Comparison of ENCODE assay signal across 2 cellular contexts in the genomic region with DNA sequence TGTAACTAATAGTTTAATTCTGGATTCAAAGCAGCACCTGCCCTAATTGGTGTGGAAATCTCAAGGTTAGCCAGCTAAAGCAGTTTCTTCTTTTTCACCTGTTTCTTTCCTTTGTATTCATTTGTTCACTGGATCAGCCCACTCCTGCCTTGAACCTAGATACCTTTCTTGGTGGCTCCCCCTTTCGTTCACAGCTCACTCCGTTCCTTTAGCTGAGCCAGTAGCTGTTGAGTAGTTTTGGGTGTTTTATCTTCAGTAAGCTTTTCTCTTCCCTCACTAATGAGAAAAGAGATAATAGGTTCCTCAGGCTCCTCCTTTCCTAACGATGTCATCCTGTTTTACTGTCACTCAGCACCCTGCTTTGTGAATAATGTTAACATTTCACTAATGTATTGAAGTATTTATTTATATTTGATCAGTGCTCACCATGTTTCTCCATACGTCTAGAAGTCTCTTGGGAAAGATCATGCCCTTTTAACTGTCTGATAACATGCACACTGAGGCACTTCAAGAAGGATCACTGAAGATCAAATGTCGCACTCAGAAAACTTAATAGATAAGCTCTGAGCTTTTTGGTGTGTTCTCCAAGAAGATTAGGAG.
TF ChIP-seq lines count a peak whose summit lies in the region.

No MANE protein-coding gene starts in this region.

TF ChIP-seq in SK-N-SH, 30 proteins besides CTCF, POLR2A, EP300 and RAD21 (continued from another document):
- TF ChIP-seq SMC3 (IDR thresholded peaks at IDR 0.05; ENCODE audit: low read depth, low read length), result no peak
- TF ChIP-seq, protein P1, sequence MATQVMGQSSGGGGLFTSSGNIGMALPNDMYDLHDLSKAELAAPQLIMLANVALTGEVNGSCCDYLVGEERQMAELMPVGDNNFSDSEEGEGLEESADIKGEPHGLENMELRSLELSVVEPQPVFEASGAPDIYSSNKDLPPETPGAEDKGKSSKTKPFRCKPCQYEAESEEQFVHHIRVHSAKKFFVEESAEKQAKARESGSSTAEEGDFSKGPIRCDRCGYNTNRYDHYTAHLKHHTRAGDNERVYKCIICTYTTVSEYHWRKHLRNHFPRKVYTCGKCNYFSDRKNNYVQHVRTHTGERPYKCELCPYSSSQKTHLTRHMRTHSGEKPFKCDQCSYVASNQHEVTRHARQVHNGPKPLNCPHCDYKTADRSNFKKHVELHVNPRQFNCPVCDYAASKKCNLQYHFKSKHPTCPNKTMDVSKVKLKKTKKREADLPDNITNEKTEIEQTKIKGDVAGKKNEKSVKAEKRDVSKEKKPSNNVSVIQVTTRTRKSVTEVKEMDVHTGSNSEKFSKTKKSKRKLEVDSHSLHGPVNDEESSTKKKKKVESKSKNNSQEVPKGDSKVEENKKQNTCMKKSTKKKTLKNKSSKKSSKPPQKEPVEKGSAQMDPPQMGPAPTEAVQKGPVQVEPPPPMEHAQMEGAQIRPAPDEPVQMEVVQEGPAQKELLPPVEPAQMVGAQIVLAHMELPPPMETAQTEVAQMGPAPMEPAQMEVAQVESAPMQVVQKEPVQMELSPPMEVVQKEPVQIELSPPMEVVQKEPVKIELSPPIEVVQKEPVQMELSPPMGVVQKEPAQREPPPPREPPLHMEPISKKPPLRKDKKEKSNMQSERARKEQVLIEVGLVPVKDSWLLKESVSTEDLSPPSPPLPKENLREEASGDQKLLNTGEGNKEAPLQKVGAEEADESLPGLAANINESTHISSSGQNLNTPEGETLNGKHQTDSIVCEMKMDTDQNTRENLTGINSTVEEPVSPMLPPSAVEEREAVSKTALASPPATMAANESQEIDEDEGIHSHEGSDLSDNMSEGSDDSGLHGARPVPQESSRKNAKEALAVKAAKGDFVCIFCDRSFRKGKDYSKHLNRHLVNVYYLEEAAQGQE (IDR thresholded peaks at IDR 0.05; ENCODE audit: low read depth, low read length), result no peak
- TF ChIP-seq, protein P2, sequence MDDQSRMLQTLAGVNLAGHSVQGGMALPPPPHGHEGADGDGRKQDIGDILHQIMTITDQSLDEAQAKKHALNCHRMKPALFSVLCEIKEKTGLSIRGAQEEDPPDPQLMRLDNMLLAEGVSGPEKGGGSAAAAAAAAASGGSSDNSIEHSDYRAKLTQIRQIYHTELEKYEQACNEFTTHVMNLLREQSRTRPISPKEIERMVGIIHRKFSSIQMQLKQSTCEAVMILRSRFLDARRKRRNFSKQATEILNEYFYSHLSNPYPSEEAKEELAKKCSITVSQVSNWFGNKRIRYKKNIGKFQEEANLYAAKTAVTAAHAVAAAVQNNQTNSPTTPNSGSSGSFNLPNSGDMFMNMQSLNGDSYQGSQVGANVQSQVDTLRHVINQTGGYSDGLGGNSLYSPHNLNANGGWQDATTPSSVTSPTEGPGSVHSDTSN (IDR thresholded peaks at IDR 0.05), result no peak
- TF ChIP-seq FOXM1 (IDR thresholded peaks at IDR 0.05; ENCODE audit: low read depth), result no peak
- TF ChIP-seq, protein P3, sequence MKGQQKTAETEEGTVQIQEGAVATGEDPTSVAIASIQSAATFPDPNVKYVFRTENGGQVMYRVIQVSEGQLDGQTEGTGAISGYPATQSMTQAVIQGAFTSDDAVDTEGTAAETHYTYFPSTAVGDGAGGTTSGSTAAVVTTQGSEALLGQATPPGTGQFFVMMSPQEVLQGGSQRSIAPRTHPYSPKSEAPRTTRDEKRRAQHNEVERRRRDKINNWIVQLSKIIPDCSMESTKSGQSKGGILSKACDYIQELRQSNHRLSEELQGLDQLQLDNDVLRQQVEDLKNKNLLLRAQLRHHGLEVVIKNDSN (IDR thresholded peaks at IDR 0.05; ENCODE audit: borderline replicate concordance, low read depth), result no peak
- no peak for TF ChIP-seq MEF2A (IDR thresholded peaks at IDR 0.05; ENCODE audit: borderline replicate concordance, low read depth)
- TF ChIP-seq, protein P4, sequence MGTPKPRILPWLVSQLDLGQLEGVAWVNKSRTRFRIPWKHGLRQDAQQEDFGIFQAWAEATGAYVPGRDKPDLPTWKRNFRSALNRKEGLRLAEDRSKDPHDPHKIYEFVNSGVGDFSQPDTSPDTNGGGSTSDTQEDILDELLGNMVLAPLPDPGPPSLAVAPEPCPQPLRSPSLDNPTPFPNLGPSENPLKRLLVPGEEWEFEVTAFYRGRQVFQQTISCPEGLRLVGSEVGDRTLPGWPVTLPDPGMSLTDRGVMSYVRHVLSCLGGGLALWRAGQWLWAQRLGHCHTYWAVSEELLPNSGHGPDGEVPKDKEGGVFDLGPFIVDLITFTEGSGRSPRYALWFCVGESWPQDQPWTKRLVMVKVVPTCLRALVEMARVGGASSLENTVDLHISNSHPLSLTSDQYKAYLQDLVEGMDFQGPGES (IDR thresholded peaks at IDR 0.05; ENCODE audit: low read depth, low read length), result no peak
- TF ChIP-seq RCOR1 (IDR thresholded peaks at IDR 0.05; ENCODE audit: low read length), result no peak
- TF ChIP-seq, protein P5, sequence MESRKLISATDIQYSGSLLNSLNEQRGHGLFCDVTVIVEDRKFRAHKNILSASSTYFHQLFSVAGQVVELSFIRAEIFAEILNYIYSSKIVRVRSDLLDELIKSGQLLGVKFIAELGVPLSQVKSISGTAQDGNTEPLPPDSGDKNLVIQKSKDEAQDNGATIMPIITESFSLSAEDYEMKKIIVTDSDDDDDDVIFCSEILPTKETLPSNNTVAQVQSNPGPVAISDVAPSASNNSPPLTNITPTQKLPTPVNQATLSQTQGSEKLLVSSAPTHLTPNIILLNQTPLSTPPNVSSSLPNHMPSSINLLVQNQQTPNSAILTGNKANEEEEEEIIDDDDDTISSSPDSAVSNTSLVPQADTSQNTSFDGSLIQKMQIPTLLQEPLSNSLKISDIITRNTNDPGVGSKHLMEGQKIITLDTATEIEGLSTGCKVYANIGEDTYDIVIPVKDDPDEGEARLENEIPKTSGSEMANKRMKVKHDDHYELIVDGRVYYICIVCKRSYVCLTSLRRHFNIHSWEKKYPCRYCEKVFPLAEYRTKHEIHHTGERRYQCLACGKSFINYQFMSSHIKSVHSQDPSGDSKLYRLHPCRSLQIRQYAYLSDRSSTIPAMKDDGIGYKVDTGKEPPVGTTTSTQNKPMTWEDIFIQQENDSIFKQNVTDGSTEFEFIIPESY (IDR thresholded peaks at IDR 0.05; ENCODE audit: borderline replicate concordance, low read depth), result no peak
- TF ChIP-seq, protein P6, sequence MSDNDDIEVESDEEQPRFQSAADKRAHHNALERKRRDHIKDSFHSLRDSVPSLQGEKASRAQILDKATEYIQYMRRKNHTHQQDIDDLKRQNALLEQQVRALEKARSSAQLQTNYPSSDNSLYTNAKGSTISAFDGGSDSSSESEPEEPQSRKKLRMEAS (IDR thresholded peaks at IDR 0.05; ENCODE audit: low read depth), result no peak
- TF ChIP-seq GABPA (IDR thresholded peaks at IDR 0.05; ENCODE audit: low read depth), result no peak
- no peak for TF ChIP-seq ELF1 (IDR thresholded peaks at IDR 0.05)
- TF ChIP-seq TEAD4 (IDR thresholded peaks at IDR 0.05; ENCODE audit: borderline replicate concordance, insufficient read depth), result no peak
- TF ChIP-seq RFX5 (IDR thresholded peaks at IDR 0.05; ENCODE audit: low read length), result no peak
- TF ChIP-seq, protein P7, sequence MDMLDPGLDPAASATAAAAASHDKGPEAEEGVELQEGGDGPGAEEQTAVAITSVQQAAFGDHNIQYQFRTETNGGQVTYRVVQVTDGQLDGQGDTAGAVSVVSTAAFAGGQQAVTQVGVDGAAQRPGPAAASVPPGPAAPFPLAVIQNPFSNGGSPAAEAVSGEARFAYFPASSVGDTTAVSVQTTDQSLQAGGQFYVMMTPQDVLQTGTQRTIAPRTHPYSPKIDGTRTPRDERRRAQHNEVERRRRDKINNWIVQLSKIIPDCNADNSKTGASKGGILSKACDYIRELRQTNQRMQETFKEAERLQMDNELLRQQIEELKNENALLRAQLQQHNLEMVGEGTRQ (IDR thresholded peaks at IDR 0.05; ENCODE audit: borderline replicate concordance, low read depth, low read length), result no peak

TF ChIP-seq in SK-N-SH treated with all-trans-retinoic acid at 6 μM for 48 hours, 23 proteins besides CTCF, POLR2A, EP300 and RAD21 (continued from another document):
- TF ChIP-seq ZNF565 (CRISPR knock-in tag; conservative IDR thresholded peaks at IDR 0.05; ENCODE audit: low read depth) (no peak), ARNTL (CRISPR knock-in tag; IDR thresholded peaks at IDR 0.05; ENCODE audit: borderline replicate concordance, low read depth) (no peak), RARB (CRISPR knock-in tag; IDR thresholded peaks at IDR 0.05) (no peak), CSDC2 (CRISPR knock-in tag; IDR thresholded peaks at IDR 0.05) (no peak), ZC3H10 (CRISPR knock-in tag; IDR thresholded peaks at IDR 0.05) (no peak), ZNF70 (CRISPR knock-in tag; IDR thresholded peaks at IDR 0.05) (no peak)
TF ChIP-seq in SK-N-SH treated with all-trans-retinoic acid at 6 μM for 48 hours: peak in this region for 0.
